Comparison of ENCODE assay signal across 1 cellular context in the genomic region with DNA sequence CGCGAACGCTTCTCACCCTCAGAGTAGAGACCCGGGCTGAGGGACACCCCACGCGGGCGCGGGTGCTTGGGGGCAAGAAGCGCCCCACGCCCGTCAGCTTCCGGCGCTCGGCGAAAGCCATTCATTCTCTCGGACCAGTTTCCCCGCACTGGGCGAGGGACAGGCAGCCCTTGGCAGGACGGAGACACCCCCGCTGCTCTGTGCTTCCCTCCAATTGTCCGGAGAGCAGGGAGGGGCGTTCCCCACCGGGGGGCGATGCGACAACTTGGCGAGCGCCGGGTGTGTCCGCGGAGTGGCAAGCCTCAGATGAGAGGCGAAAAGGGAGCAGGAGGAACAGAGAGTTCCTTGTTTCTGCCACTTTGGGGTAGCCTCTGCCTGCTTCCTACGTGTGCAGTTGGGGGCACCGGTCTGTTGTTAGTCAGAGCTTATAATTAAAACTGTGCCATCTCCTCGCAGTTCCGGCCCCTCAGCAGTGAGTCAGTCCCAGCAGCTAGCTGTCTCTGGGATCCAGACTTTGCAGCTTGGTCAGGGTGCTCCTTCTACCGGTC.
TF ChIP-seq lines count a peak whose summit lies in the region.

No MANE protein-coding gene starts in this region.

TF ChIP-seq in HEK293, 187 proteins besides CTCF, POLR2A, EP300 and RAD21 (continued from another document):
- TF ChIP-seq, protein P1, sequence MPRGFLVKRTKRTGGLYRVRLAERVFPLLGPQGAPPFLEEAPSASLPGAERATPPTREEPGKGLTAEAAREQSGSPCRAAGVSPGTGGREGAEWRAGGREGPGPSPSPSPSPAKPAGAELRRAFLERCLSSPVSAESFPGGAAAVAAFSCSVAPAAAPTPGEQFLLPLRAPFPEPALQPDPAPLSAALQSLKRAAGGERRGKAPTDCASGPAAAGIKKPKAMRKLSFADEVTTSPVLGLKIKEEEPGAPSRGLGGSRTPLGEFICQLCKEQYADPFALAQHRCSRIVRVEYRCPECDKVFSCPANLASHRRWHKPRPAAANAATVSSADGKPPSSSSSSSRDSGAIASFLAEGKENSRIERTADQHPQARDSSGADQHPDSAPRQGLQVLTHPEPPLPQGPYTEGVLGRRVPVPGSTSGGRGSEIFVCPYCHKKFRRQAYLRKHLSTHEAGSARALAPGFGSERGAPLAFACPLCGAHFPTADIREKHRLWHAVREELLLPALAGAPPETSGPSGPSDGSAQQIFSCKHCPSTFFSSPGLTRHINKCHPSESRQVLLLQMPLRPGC (tag by site-specific recombination; IDR thresholded peaks at IDR 0.05) = no peak
- TF ChIP-seq ZNF350 (tag by site-specific recombination; IDR thresholded peaks at IDR 0.05) (no peak), ZNF548 (tag by site-specific recombination; IDR thresholded peaks at IDR 0.05) (no peak), ZNF747 (tag by site-specific recombination; IDR thresholded peaks at IDR 0.05) (no peak), YY2 (tag by site-specific recombination; IDR thresholded peaks at IDR 0.05) (no peak), ZBTB49 (tag by site-specific recombination; IDR thresholded peaks at IDR 0.05; ENCODE audit: low read depth) (no peak), OSR2 (tag by site-specific recombination; IDR thresholded peaks at IDR 0.05) (no peak), ZNF585B (tag by site-specific recombination; IDR thresholded peaks at IDR 0.05) (no peak), ZNF423 (tag by site-specific recombination; IDR thresholded peaks at IDR 0.05) (no peak), ZNF16 (tag by site-specific recombination; IDR thresholded peaks at IDR 0.05; ENCODE audit: low read depth) (no peak), ZNF280C (tag by site-specific recombination; IDR thresholded peaks at IDR 0.05) (no peak), ZNF623 (tag by site-specific recombination; IDR thresholded peaks at IDR 0.05) (no peak), MYNN (tag by site-specific recombination; IDR thresholded peaks at IDR 0.05; ENCODE audit: borderline replicate concordance) (no peak), ZFP69B (tag by site-specific recombination; IDR thresholded peaks at IDR 0.05) (no peak), EGR2 (tag by site-specific recombination; IDR thresholded peaks at IDR 0.05; ENCODE audit: low read depth) (0 out of 2 replicates have a peak, but pooled peaks have one; percentile 32), ZBTB10 (tag by site-specific recombination; IDR thresholded peaks at IDR 0.05) (no peak), ZNF792 (tag by site-specific recombination; IDR thresholded peaks at IDR 0.05) (no peak), ZNF626 (tag by site-specific recombination; IDR thresholded peaks at IDR 0.05) (no peak), HOXD13 (CRISPR knock-in tag; IDR thresholded peaks at IDR 0.05; ENCODE audit: borderline replicate concordance) (no peak), KLF9 (tag by site-specific recombination; IDR thresholded peaks at IDR 0.05; ENCODE audit: low read depth) (no peak), ZBTB6 (tag by site-specific recombination; IDR thresholded peaks at IDR 0.05) (no peak), ZNF2 (tag by site-specific recombination; IDR thresholded peaks at IDR 0.05) (no peak), ZBTB11 (tag by site-specific recombination; conservative IDR thresholded peaks at IDR 0.05; ENCODE audit: low read depth) (no peak), ZNF223 (tag by site-specific recombination; IDR thresholded peaks at IDR 0.05) (no peak), REST (tag by site-specific recombination; IDR thresholded peaks at IDR 0.05) (no peak)
